ENCODE assay signal across 16 cellular contexts in genomic region chr9:126532019-126532462, GRCh38.
DNase-seq lines count a peak whose midpoint lies in the region; ATAC-seq and TF ChIP-seq lines count a peak whose summit lies in the region.
"Had no signal": no experiment of that assay in that cellular context is flagged by ENCODE, and none has a peak within 500 bp of the region (broad histone marks: within the 10 kb centered on the region; RNA-seq: fewer than 3 reads in every experiment).

No MANE protein-coding gene starts in this region.

- no peak overlapping the region for H3K27ac Mint-ChIP-seq in activated naive CD8-positive, alpha-beta T cell treated with anti-CD3 and anti-CD28 coated beads, Interleukin-2, amount 50 U/mL, for 24 hours
- H3K27ac Mint-ChIP-seq: progenitor cell of endocrine pancreas, T-cell, type B pancreatic cell had no signal

- H3K4me1 Mint-ChIP-seq in activated naive CD8-positive, alpha-beta T cell treated with anti-CD3 and anti-CD28 coated beads, Interleukin-2, amount 50 U/mL, for 24 hours, result no peaks in the 10 kb centered on the region

- no peak overlapping the region for H3K9ac ChIP-seq in adipocyte (ENCODE audit: low read length)

- H3K4me3 ChIP-seq in adipocyte (ENCODE audit: low read length) (no peak overlapping the region), heart right ventricle (no peak overlapping the region)
- H3K4me3 ChIP-seq: PC-9 had no signal

- H3K36me3 Mint-ChIP-seq in activated naive CD8-positive, alpha-beta T cell treated with anti-CD3 and anti-CD28 coated beads, Interleukin-2, amount 50 U/mL, for 24 hours (ENCODE audit: low read depth), result no peaks in the 10 kb centered on the region
- H3K36me3 Mint-ChIP-seq: T-cell, type B pancreatic cell had no signal

- DNase-seq in GM04504 (ENCODE audit: low read depth) (peak; percentile 33), adipocyte (ENCODE audit: low read depth) (peak; percentile 18), heart right ventricle (peak; percentile 46 to 59), sciatic nerve (ENCODE audit: low spot score) (no peak), NAMALWA (ENCODE audit: low spot score) (no peak)
- no peak for DNase-seq in activated naive CD4-positive, alpha-beta T cell treated with Interleukin-2 at 50 U/mL for 16 hours
- no peak for DNase-seq in activated naive CD8-positive, alpha-beta T cell treated with anti-CD3 and anti-CD28 coated beads, Interleukin-2, amount 50 U/mL, for 24 hours
- DNase-seq: activated CD4-positive, alpha-beta T cell treated with anti-CD3 and anti-CD28 coated beads for 1 hour; erythroblast; NCI-H510A; PC-9; T-cell had no signal

- WGBS in heart right ventricle, 2 donors, result 62 to 64% methylated on average over 9 of the region's 9 CpGs

- H3K9me3 ChIP-seq in adipocyte (ENCODE audit: control insufficient read depth, low read length), result no peaks in the 10 kb centered on the region
- no peaks in the 10 kb centered on the region for H3K9me3 ChIP-seq in heart right ventricle

- H3K4me1 ChIP-seq in adipocyte (ENCODE audit: control insufficient read depth, insufficient read depth, low read length) (no peaks in the 10 kb centered on the region), heart right ventricle (peaks cover 0 to 33% (median 0%) of the 10 kb centered on the region in 9 donors)

- H3K27me3 ChIP-seq in adipocyte (replicated peaks; ENCODE audit: control insufficient read depth, insufficient read depth, low read length) (peaks cover 48% of the 10 kb centered on the region), heart right ventricle (peaks cover 0 to 52% (median 35%) of the 10 kb centered on the region in 7 donors)

- peak; percentile 79 to 92 (median 82) for ATAC-seq in heart right ventricle
- peak; percentile 58 for ATAC-seq in sciatic nerve
- ATAC-seq in GM18517 (IDR thresholded peaks at IDR 0.05; ENCODE audit: unreplicated experiment), result no peak
- no peak for ATAC-seq in activated naive CD8-positive, alpha-beta T cell treated with anti-CD3 and anti-CD28 coated beads, Interleukin-2, amount 50 U/mL, for 24 hours
- ATAC-seq: T-cell had no signal

- no peak for TF ChIP-seq CTCF in heart right ventricle (IDR thresholded peaks at IDR 0.05)

- no peaks in the 10 kb centered on the region for H3K36me3 ChIP-seq in adipocyte (ENCODE audit: control insufficient read depth, insufficient read depth, low read length, severe bottlenecking)
- no peaks in the 10 kb centered on the region for H3K36me3 ChIP-seq in heart right ventricle

- no peak overlapping the region for H3K4me3 Mint-ChIP-seq in activated naive CD8-positive, alpha-beta T cell treated with anti-CD3 and anti-CD28 coated beads, Interleukin-2, amount 50 U/mL, for 24 hours
- H3K4me3 Mint-ChIP-seq: T-cell had no signal

- H3K9me3 Mint-ChIP-seq in activated naive CD8-positive, alpha-beta T cell treated with anti-CD3 and anti-CD28 coated beads, Interleukin-2, amount 50 U/mL, for 24 hours, result no peaks in the 10 kb centered on the region
- H3K9me3 Mint-ChIP-seq: T-cell, type B pancreatic cell had no signal

- intact Hi-C loops in heart right ventricle (cut with DNase I) (no loop called here), sciatic nerve (cut with DNase I) (no loop called here)

- H3K27ac ChIP-seq in heart right ventricle, result peak overlapping the region in 8 of 10 donors; percentile 31 to 83 (median 48)
- H3K27ac ChIP-seq: C4-2B, PC-9 had no signal

- H3K27me3 Mint-ChIP-seq in activated naive CD8-positive, alpha-beta T cell treated with anti-CD3 and anti-CD28 coated beads, Interleukin-2, amount 50 U/mL, for 24 hours, result peaks cover 5% of the 10 kb centered on the region

Comparison
In these comparisons a context has a peak if more than half of its experiments do, and no peak if none do; other contexts are left out.
1. DNase-seq: peak in GM04504 (single experiment), adipocyte (single experiment) and heart right ventricle (2 of 2); none in sciatic nerve (single experiment), NAMALWA (single experiment), activated naive CD4-positive, alpha-beta T cell treated with Interleukin-2 at 50 U/mL for 16 hours (single experiment) and activated naive CD8-positive, alpha-beta T cell treated with anti-CD3 and anti-CD28 coated beads, Interleukin-2, amount 50 U/mL, for 24 hours (single experiment).
2. ATAC-seq: peak in heart right ventricle (8 of 8) and sciatic nerve (single experiment); none in GM18517 (single experiment) and activated naive CD8-positive, alpha-beta T cell treated with anti-CD3 and anti-CD28 coated beads, Interleukin-2, amount 50 U/mL, for 24 hours (single experiment).